29 cellular contexts compared by ENCODE assay signal in genomic region chr4:6755088-6755753, GRCh38. TPM values are rescaled to one million over a fixed set of nuclear protein-coding genes. Genes with fewer than 3 reads are reported as not detected.
DNase-seq lines count a peak whose midpoint lies in the region; ATAC-seq and TF ChIP-seq lines count a peak whose summit lies in the region.
"Had no signal": no experiment of that assay in that cellular context is flagged by ENCODE, and none has a peak within 500 bp of the region (broad histone marks: within the 10 kb centered on the region; RNA-seq: fewer than 3 reads in every experiment).

No MANE protein-coding gene starts in this region.

- no peaks in the 10 kb centered on the region for H3F3A ChIP-seq in smooth muscle cell (ENCODE audit: low read depth)

- H3K14ac ChIP-seq in IMR-90 (replicated peaks; ENCODE audit: low read depth, low read length) = no peak overlapping the region
- no peak overlapping the region for H3K14ac ChIP-seq in mesenchymal stem cell (ENCODE audit: low read length in 2 of 2)

- BruUV-seq in IMR-90 (replicated peaks; lab: Mats Ljungman, UMichigan) = no TSS peak

- POLR2A ChIA-PET in IMR-90 (lab: Charles Lee; ENCODE audit: unreplicated experiment) = no interaction called here

- H3K4ac ChIP-seq in IMR-90 (ENCODE audit: low read depth, low read length) = no peak overlapping the region
- no peak overlapping the region for H3K4ac ChIP-seq in mesenchymal stem cell (ENCODE audit: low read depth in 1 of 2, low read length in 2 of 2)
- no peak overlapping the region for H3K4ac ChIP-seq in mesendoderm (ENCODE audit: low read depth, low read length)

- peaks cover 5% of the 10 kb centered on the region for H3K27me3 ChIP-seq in IMR-90 (ENCODE audit: control insufficient read depth, insufficient read depth, low read length)
- H3K27me3 ChIP-seq in hepatocyte = no peaks in the 10 kb centered on the region
- H3K27me3 ChIP-seq in mesenchymal stem cell (ENCODE audit: control insufficient read depth in 1 of 2, insufficient read depth in 1 of 2, low read length in 2 of 2) = peaks cover 0 to 3% of the 10 kb centered on the region in 2 experiments
- H3K27me3 ChIP-seq in testis = no peaks in the 10 kb centered on the region
- H3K27me3 ChIP-seq in smooth muscle cell (ENCODE audit: low read depth) = no peaks in the 10 kb centered on the region
- H3K27me3 ChIP-seq in mesendoderm (ENCODE audit: insufficient read depth, low read length, poor library complexity) = no peaks in the 10 kb centered on the region
- H3K27me3 ChIP-seq: BLaER1 treated with 17β-estradiol and CSF1 and Interleukin-3, amounts not matched to agents 10 nM and 100 nM had no signal

- DNase-seq in IMR-90 = no peak
- peak; percentile 12 for DNase-seq in hepatocyte (ENCODE audit: low spot score)
- DNase-seq in mesenchymal stem cell = no peak
- peak; percentile 25 for DNase-seq in testis
- DNase-seq in smooth muscle cell (lab: John Stamatoyannopoulos, UW; ENCODE audit: unreplicated experiment) = no peak
- no peak for DNase-seq in HuH-7 (ENCODE audit: low spot score)
- DNase-seq in mesendoderm = no peak
- DNase-seq: AML-193; Caco-2; CD4-positive, alpha-beta memory T cell; DMS79; EL; GDM1; H9; HFFc6; MM.1S; NCI-H2029; NCI-H446; NCI-H526; NCI-H82; NK-92 treated with Interleukin-12 subunit alpha and Interleukin-12 subunit beta, amount 100 ng/mL, for 24 hours; RPMI8226; SHP77 had no signal

- no peaks in the 10 kb centered on the region for H3K36me3 ChIP-seq in IMR-90 (ENCODE audit: control insufficient read depth, insufficient read depth, low read length)
- no peaks in the 10 kb centered on the region for H3K36me3 ChIP-seq in hepatocyte (replicated peaks; ENCODE audit: insufficient read depth, low read depth)
- no peaks in the 10 kb centered on the region for H3K36me3 ChIP-seq in mesenchymal stem cell (ENCODE audit: control insufficient read depth in 1 of 2, insufficient read depth in 2 of 2, low read depth in 1 of 2, low read length in 2 of 2)
- no peaks in the 10 kb centered on the region for H3K36me3 ChIP-seq in testis (ENCODE audit: low read depth, missing control alignments)
- no peaks in the 10 kb centered on the region for H3K36me3 ChIP-seq in smooth muscle cell (ENCODE audit: low read depth)
- H3K36me3 ChIP-seq in mesendoderm (ENCODE audit: control insufficient read depth, insufficient read depth, low read length) = no peaks in the 10 kb centered on the region
- H3K36me3 ChIP-seq: BLaER1 treated with 17β-estradiol and CSF1 and Interleukin-3, amounts not matched to agents 10 nM and 100 nM had no signal

- H3K79me2 ChIP-seq in hepatocyte = no peaks in the 10 kb centered on the region
- no peaks in the 10 kb centered on the region for H3K79me2 ChIP-seq in smooth muscle cell (ENCODE audit: low read depth)
- H3K79me2 ChIP-seq in mesendoderm (ENCODE audit: control insufficient read depth, insufficient read depth, low read length) = no peaks in the 10 kb centered on the region

- H3K9me1 ChIP-seq in IMR-90 (ENCODE audit: insufficient read depth, low read length) = no peaks in the 10 kb centered on the region; the same call in 1 of the 2 replicates

- no peak overlapping the region for H4K5ac ChIP-seq in IMR-90 (ENCODE audit: low read depth, low read length)
- H4K5ac ChIP-seq in mesendoderm (ENCODE audit: low read length) = no peak overlapping the region

- H2BK12ac ChIP-seq in mesenchymal stem cell (ENCODE audit: low read length in 2 of 2) = no peak overlapping the region

- H3K56ac ChIP-seq in IMR-90 (ENCODE audit: extremely low read depth, insufficient read depth, low read length) (no peak overlapping the region), mesendoderm (ENCODE audit: low read length) (no peak overlapping the region)

- no peak overlapping the region for H2BK120ac ChIP-seq in IMR-90 (ENCODE audit: low read depth, low read length)
- H2BK120ac ChIP-seq in mesenchymal stem cell (ENCODE audit: low read depth, low read length) = no peak overlapping the region
- no peak overlapping the region for H2BK120ac ChIP-seq in mesendoderm (ENCODE audit: low read depth, low read length)

- in situ Hi-C loops in IMR-90 (cut with MboI; ENCODE audit: low sequenced_read_pairs) = no loop called here

- CTCF ChIA-PET in IMR-90 (lab: Yijun Ruan, JAX) = no interaction called here

- H3K4me1 ChIP-seq in IMR-90 (ENCODE audit: control insufficient read depth, insufficient read depth, low read length) (peaks cover 2% of the 10 kb centered on the region), hepatocyte (ENCODE audit: insufficient read depth) (peaks cover 13% of the 10 kb centered on the region), mesenchymal stem cell (ENCODE audit: control insufficient read depth, insufficient read depth, low read depth, low read length) (peaks cover 3% of the 10 kb centered on the region), testis (peaks cover 6% of the 10 kb centered on the region), smooth muscle cell (ENCODE audit: low read depth) (no peaks in the 10 kb centered on the region), mesendoderm (ENCODE audit: control insufficient read depth, low read depth, low read length) (no peaks in the 10 kb centered on the region)

- intact Hi-C loops in IMR-90 (cut with micrococcal nuclease) = no loop called here
- intact Hi-C loops in testis (cut with DNase I; ENCODE audit: low total_unique reads) = no loop called here

- H2AK5ac ChIP-seq in IMR-90 (ENCODE audit: low read depth, low read length) (no peak overlapping the region), mesenchymal stem cell (ENCODE audit: low read length, severe bottlenecking) (no peak overlapping the region), mesendoderm (ENCODE audit: low read length) (no peak overlapping the region)

- H2BK5ac ChIP-seq in IMR-90 (ENCODE audit: low read depth, low read length, poor library complexity, severe bottlenecking) (no peak overlapping the region), mesenchymal stem cell (ENCODE audit: low read depth, low read length, poor library complexity, severe bottlenecking) (no peak overlapping the region), mesendoderm (ENCODE audit: low read length) (no peak overlapping the region)

- H3K9me3 ChIP-seq in IMR-90 (ENCODE audit: control insufficient read depth, insufficient read depth, low read length) (no peaks in the 10 kb centered on the region), hepatocyte (ENCODE audit: low read depth) (no peaks in the 10 kb centered on the region), mesenchymal stem cell (ENCODE audit: control insufficient read depth, low read length) (no peaks in the 10 kb centered on the region), testis (no peaks in the 10 kb centered on the region), smooth muscle cell (replicated peaks; ENCODE audit: low read depth) (no peaks in the 10 kb centered on the region)
- H3K9me3 ChIP-seq: A549, Caco-2 had no signal

- H3K4me2 ChIP-seq in IMR-90 (ENCODE audit: low read depth, low read length) (no peak overlapping the region), hepatocyte (no peak overlapping the region), mesenchymal stem cell (ENCODE audit: low read length, poor library complexity, severe bottlenecking) (no peak overlapping the region), smooth muscle cell (no peak overlapping the region), mesendoderm (ENCODE audit: low read length) (no peak overlapping the region)
- H3K4me2 ChIP-seq: A549; BLaER1 treated with 17β-estradiol and CSF1 and Interleukin-3, amounts not matched to agents 10 nM and 100 nM; GM23338; KMS-11 had no signal

- peak overlapping the region; percentile 28 for H2AK9ac ChIP-seq in IMR-90 (replicated peaks; ENCODE audit: low read depth, low read length, poor library complexity)

- no peak overlapping the region for H3K9ac ChIP-seq in IMR-90 (ENCODE audit: low read depth, low read length)
- H3K9ac ChIP-seq in mesenchymal stem cell (ENCODE audit: low read length) = no peak overlapping the region
- H3K9ac ChIP-seq in smooth muscle cell (ENCODE audit: low read depth) = no peak overlapping the region
- no peak overlapping the region for H3K9ac ChIP-seq in mesendoderm (ENCODE audit: low read length)
- H3K9ac ChIP-seq: BLaER1 treated with 17β-estradiol and CSF1 and Interleukin-3, amounts not matched to agents 10 nM and 100 nM; KMS-11 had no signal

- TF ChIP-seq POLR2A in IMR-90 (IDR thresholded peaks at IDR 0.05; ENCODE audit: low read depth, low read length) (no peak), testis (IDR thresholded peaks at IDR 0.05) (no peak)

- H3K9me2 ChIP-seq in hepatocyte (replicated peaks; ENCODE audit: insufficient read depth) = no peaks in the 10 kb centered on the region

- no peak for ATAC-seq in IMR-90 (ENCODE audit: low read depth)
- ATAC-seq: A549, GM12878, GM23338 had no signal

- H3K79me1 ChIP-seq in IMR-90 (ENCODE audit: low read depth in 1 of 2, low read length in 2 of 2) = no peaks in the 10 kb centered on the region
- H3K79me1 ChIP-seq in mesenchymal stem cell (replicated peaks; ENCODE audit: low read length, poor library complexity, severe bottlenecking) = no peaks in the 10 kb centered on the region
- H3K79me1 ChIP-seq in mesendoderm (ENCODE audit: low read length) = no peaks in the 10 kb centered on the region

- H2BK15ac ChIP-seq in IMR-90 (ENCODE audit: low read depth, low read length) (no peak overlapping the region), mesenchymal stem cell (ENCODE audit: low read depth, poor library complexity, severe bottlenecking) (no peak overlapping the region), mesendoderm (replicated peaks; ENCODE audit: low read depth) (no peak overlapping the region)

- H2AFZ ChIP-seq in IMR-90 (replicated peaks; ENCODE audit: low read length, poor library complexity) (no peak overlapping the region), hepatocyte (no peak overlapping the region), mesenchymal stem cell (ENCODE audit: low read depth, low read length) (no peak overlapping the region), smooth muscle cell (ENCODE audit: low read depth) (no peak overlapping the region)
- H2AFZ ChIP-seq: GM23338, PC-9 had no signal

- no peak overlapping the region for H3K18ac ChIP-seq in IMR-90 (ENCODE audit: low read depth, low read length)
- H3K18ac ChIP-seq in mesenchymal stem cell (ENCODE audit: low read depth in 1 of 2, low read length in 2 of 2) = no peak overlapping the region
- no peak overlapping the region for H3K18ac ChIP-seq in mesendoderm (ENCODE audit: low read length)

- TF ChIP-seq CTCF in IMR-90 (conservative IDR thresholded peaks at IDR 0.05; ENCODE audit: low read depth, low read length) (no peak), hepatocyte (IDR thresholded peaks at IDR 0.05; ENCODE audit: poor library complexity) (no peak), testis (IDR thresholded peaks at IDR 0.05) (no peak), smooth muscle cell (IDR thresholded peaks at IDR 0.05; ENCODE audit: borderline replicate concordance, insufficient read depth, poor library complexity, severe bottlenecking) (no peak)

- no peak overlapping the region for H4K8ac ChIP-seq in IMR-90 (ENCODE audit: low read depth in 2 of 2, low read length in 2 of 2)
- H4K8ac ChIP-seq in mesenchymal stem cell (ENCODE audit: low read length) = no peak overlapping the region
- H4K8ac ChIP-seq in mesendoderm (ENCODE audit: low read depth, low read length) = no peak overlapping the region

- H3K27ac ChIP-seq in IMR-90 (ENCODE audit: insufficient read depth, low read length) (no peak overlapping the region), hepatocyte (no peak overlapping the region), mesenchymal stem cell (ENCODE audit: low read length, poor library complexity, severe bottlenecking) (no peak overlapping the region), testis (no peak overlapping the region), smooth muscle cell (ENCODE audit: low read depth) (no peak overlapping the region), mesendoderm (ENCODE audit: low read depth, low read length) (no peak overlapping the region)
- H3K27ac ChIP-seq: A549; BLaER1 treated with 17β-estradiol and CSF1 and Interleukin-3, amounts not matched to agents 10 nM and 100 nM; KMS-11 had no signal

- WGBS in IMR-90 (ENCODE audit: extremely low coverage in 2 of 2, insufficient read length in 1 of 2), 2 experiments = no CpG with 5 or more reads among the region's 5 CpGs
- WGBS in hepatocyte (ENCODE audit: low lambda C conversion rate, missing lambda C conversion rate) = 65% methylated on average over 5 of the region's 5 CpGs
- 95% methylated on average over 4 of the region's 5 CpGs for WGBS in mesenchymal stem cell
- 77 to 82% methylated on average over 5 of the region's 5 CpGs for WGBS in testis, 2 donors
- WGBS in smooth muscle cell (ENCODE audit: low lambda C conversion rate) = 91% methylated on average over 5 of the region's 5 CpGs
- WGBS in mesendoderm (ENCODE audit: extremely low coverage, insufficient coverage, low lambda C conversion rate) = no CpG with 5 or more reads among the region's 5 CpGs

- H3K23ac ChIP-seq in IMR-90 (ENCODE audit: low read depth, low read length) = no peak overlapping the region
- no peak overlapping the region for H3K23ac ChIP-seq in mesenchymal stem cell (ENCODE audit: low read length in 2 of 2)
- no peak overlapping the region for H3K23ac ChIP-seq in mesendoderm (ENCODE audit: low read length)

- no peak for TF ChIP-seq RAD21 in IMR-90 (IDR thresholded peaks at IDR 0.05; ENCODE audit: low read length)

- H3K4me3 ChIP-seq in IMR-90 (ENCODE audit: insufficient read depth, low read depth, low read length) = no peak overlapping the region
- no peak overlapping the region for H3K4me3 ChIP-seq in hepatocyte
- no peak overlapping the region for H3K4me3 ChIP-seq in mesenchymal stem cell (ENCODE audit: insufficient read depth in 1 of 2, low read depth in 1 of 2, low read length in 2 of 2)
- H3K4me3 ChIP-seq in testis = no peak overlapping the region
- no peak overlapping the region for H3K4me3 ChIP-seq in smooth muscle cell
- H3K4me3 ChIP-seq in mesendoderm (ENCODE audit: low read length) = no peak overlapping the region
- H3K4me3 ChIP-seq: A549; BLaER1 treated with 17β-estradiol and CSF1 and Interleukin-3, amounts not matched to agents 10 nM and 100 nM; GM12878; GM23338; PC-9 had no signal

- no peaks in the 10 kb centered on the region for H4K20me1 ChIP-seq in IMR-90 (ENCODE audit: insufficient read depth, low read length)
- no peaks in the 10 kb centered on the region for H4K20me1 ChIP-seq in hepatocyte (ENCODE audit: insufficient read depth, poor library complexity, severe bottlenecking)
- no peaks in the 10 kb centered on the region for H4K20me1 ChIP-seq in smooth muscle cell (ENCODE audit: low read depth)
- H4K20me1 ChIP-seq: BLaER1 treated with 17β-estradiol and CSF1 and Interleukin-3, amounts not matched to agents 10 nM and 100 nM had no signal

- no peak overlapping the region for H2BK20ac ChIP-seq in IMR-90 (ENCODE audit: low read depth, low read length)

- dilution Hi-C loops in IMR-90 (cut with HindIII; ENCODE audit: low sequenced_read_pairs, unreplicated experiment) = no loop called here

- no peak overlapping the region for H4K91ac ChIP-seq in IMR-90 (ENCODE audit: insufficient read depth, low read depth, low read length)
- peak overlapping the region; percentile 74 for H4K91ac ChIP-seq in mesenchymal stem cell (ENCODE audit: low read length)

RNA-seq across cellular contexts. Expression of gene KIAA0232, which starts 27.3 kb away (rescaled TPM):
- 19.5 and 23.1 TPM in 2 replicates for total RNA-seq in IMR-90 (2012; rRNA removed)
- 5.8 and 6.8 TPM in 2 replicates for polyA plus RNA-seq in IMR-90 (2012; rRNA removed)
- polyA plus RNA-seq in IMR-90 (2012; cell fraction: cytosol; rRNA removed) = 1.8 and 4.3 TPM in 2 replicates
- 3.7 and 10.2 TPM in 2 replicates for polyA plus RNA-seq in IMR-90 (2012; cell fraction: nucleus; rRNA removed; ENCODE audit: low replicate concordance)
- 34.3 and 38.4 TPM in 2 replicates for total RNA-seq in hepatocyte
- polyA plus RNA-seq in hepatocyte = 11.3 TPM in 2 replicates
- polyA plus RNA-seq in mesenchymal stem cell (2013, experiment 1 of 2) = 13.4 TPM
- polyA plus RNA-seq in mesenchymal stem cell (2013, experiment 2 of 2) = 13.7 TPM
- 10 to 100 TPM; 47.9 to 48.0 TPM for total RNA-seq in testis
- 22.7 TPM for polyA plus RNA-seq in testis (ENCODE audit: insufficient read depth, low read depth, low replicate concordance)
- 16.6 and 36.0 TPM in 2 replicates for total RNA-seq in smooth muscle cell
- polyA plus RNA-seq in smooth muscle cell = 8.4 and 9.5 TPM in 2 replicates
- 8.7 TPM for polyA plus RNA-seq in mesendoderm (2013, experiment 1 of 2)
- polyA plus RNA-seq in mesendoderm (2013, experiment 2 of 2) = 9.1 TPM

RNA-seq across cellular contexts. Expression of gene BLOC1S4, which starts 39.2 kb away (rescaled TPM):
- total RNA-seq in IMR-90 (2012; rRNA removed) (8.8 and 13.3 TPM in 2 replicates), hepatocyte (29.4 and 33.3 TPM in 2 replicates), testis (10 to 100 TPM; 21.3 to 27.3 TPM), smooth muscle cell (20.6 and 21.8 TPM in 2 replicates)
- polyA plus RNA-seq in IMR-90 (2012; rRNA removed) (22.1 and 24.2 TPM in 2 replicates), hepatocyte (50.1 and 60.0 TPM in 2 replicates), testis (ENCODE audit: insufficient read depth, low read depth, low replicate concordance) (10.2 TPM), smooth muscle cell (39.8 and 41.8 TPM in 2 replicates)
- 7.3 and 27.7 TPM in 2 replicates for polyA plus RNA-seq in IMR-90 (2012; cell fraction: cytosol; rRNA removed)
- 8.6 and 17.4 TPM in 2 replicates for polyA plus RNA-seq in IMR-90 (2012; cell fraction: nucleus; rRNA removed; ENCODE audit: low replicate concordance)
- polyA plus RNA-seq in mesenchymal stem cell (2013, experiment 1 of 2) = 19.9 TPM
- polyA plus RNA-seq in mesenchymal stem cell (2013, experiment 2 of 2) = 19.9 TPM
- polyA plus RNA-seq in mesendoderm (2013, experiment 1 of 2) = 16.0 TPM
- 15.6 TPM for polyA plus RNA-seq in mesendoderm (2013, experiment 2 of 2)

RNA-seq across cellular contexts. Expression of gene MRFAP1L1, which starts 45.6 kb away (rescaled TPM):
- 31.7 and 64.2 TPM in 2 replicates for total RNA-seq in IMR-90 (2012; rRNA removed)
- 41.7 and 47.0 TPM in 2 replicates for polyA plus RNA-seq in IMR-90 (2012; rRNA removed)
- 21.2 and 35.5 TPM in 2 replicates for polyA plus RNA-seq in IMR-90 (2012; cell fraction: cytosol; rRNA removed)
- polyA plus RNA-seq in IMR-90 (2012; cell fraction: nucleus; rRNA removed; ENCODE audit: low replicate concordance) = 7.2 and 19.4 TPM in 2 replicates
- total RNA-seq in hepatocyte = 84.9 and 86.4 TPM in 2 replicates
- polyA plus RNA-seq in hepatocyte = 55.1 and 60.8 TPM in 2 replicates
- polyA plus RNA-seq in mesenchymal stem cell (2013, experiment 1 of 2) = 41.0 TPM
- 43.0 TPM for polyA plus RNA-seq in mesenchymal stem cell (2013, experiment 2 of 2)
- 10 to 100 TPM; 40.8 to 60.5 TPM for total RNA-seq in testis
- polyA plus RNA-seq in testis (ENCODE audit: insufficient read depth, low read depth, low replicate concordance) = 42.9 TPM
- 67.1 and 70.2 TPM in 2 replicates for total RNA-seq in smooth muscle cell
- 46.2 and 48.9 TPM in 2 replicates for polyA plus RNA-seq in smooth muscle cell
- 51.6 TPM for polyA plus RNA-seq in mesendoderm (2013, experiment 1 of 2)
- polyA plus RNA-seq in mesendoderm (2013, experiment 2 of 2) = 51.1 TPM

Comparison
In these comparisons a context has a peak if more than half of its experiments do, and no peak if none do; other contexts are left out.
1. DNase-seq: peak in hepatocyte (single experiment) and testis (single experiment); none in IMR-90 (single experiment), mesenchymal stem cell (single experiment), smooth muscle cell (single experiment), HuH-7 (single experiment) and mesendoderm (single experiment).